In genomic region chr11:25244126-25244525, GRCh38 we compare ENCODE assay signal across 11 cellular contexts.
"Had no signal": no experiment of that assay in that cellular context is flagged by ENCODE, and none has a peak within 500 bp of the region (broad histone marks: within the 10 kb centered on the region; RNA-seq: fewer than 3 reads in every experiment).

No MANE protein-coding gene starts in this region.

- FAIRE-seq: H1, H54 had no signal

- H3K27ac ChIP-seq: GM23248 had no signal

- H3K4me1 Mint-ChIP-seq: GM23338, H9 had no signal

- H3K36me3 ChIP-seq: HAP-1 had no signal

- H3K4me1 ChIP-seq: HAP-1 had no signal

- DNase-seq: GM23248, GOT3, H7, H9, HCEC 1CT, HFFc6 had no signal

- H3K4me3 Mint-ChIP-seq: GM23338, H9, HFFc6 had no signal

- H3K4me3 ChIP-seq: GM23248, GM23338, HAP-1 had no signal

- ATAC-seq: GM23338, HCT116 had no signal

- H3K9me3 ChIP-seq: HAP-1 had no signal

- H3K27ac Mint-ChIP-seq: GM23338, H9, HFFc6 had no signal
